In genomic region chr10:124647421-124648130, GRCh38 we compare ENCODE assay signal across 8 cellular contexts.
A peak's percentile ranks its signal among the peaks of the same experiment; 100 is the strongest.
DNase-seq lines count a peak whose midpoint lies in the region; ATAC-seq and TF ChIP-seq lines count a peak whose summit lies in the region.

No MANE protein-coding gene starts in this region.

- BruUV-seq in Panc1 (replicated peaks; lab: Mats Ljungman, UMichigan), result no TSS peak

- in situ Hi-C loops in Panc1 (cut with HindIII; ENCODE audit: low pct_unique_long_range_greater_than_20kb, low sequenced_read_pairs), result no loop called here

- intact Hi-C loops in Panc1 (cut with micrococcal nuclease; ENCODE audit: unreplicated experiment) (no loop called here), heart right ventricle (cut with DNase I) (loop anchor here in 7 of 10 donors (2.0 to 5.0 kb wide), 4 partner anchors 55 to 95 kb away; partner anchors contain the start of gene FAM53B (in 3 of the 7))

- H3K4me1 Mint-ChIP-seq in HFFc6 (ENCODE audit: low read depth), result peaks cover 36% of the 10 kb centered on the region

- ATAC-seq in Panc1 (peak; percentile 51), heart right ventricle (peak in 7 of 8 donors; percentile 25 to 76 (median 55))

- POLR2A ChIA-PET in Panc1 (lab: Charles Lee), result no interaction called here

- 0 out of 2 replicates have a peak, but pooled peaks cover 3% of the 10 kb centered on the region for H3K36me3 Mint-ChIP-seq in HFFc6 (ENCODE audit: low read depth)

- no peak overlapping the region for H3K27ac ChIP-seq in Panc1 (ENCODE audit: low read length)
- peak overlapping the region; percentile 46 to 91 (median 78) for H3K27ac ChIP-seq in heart right ventricle

- H3K36me3 ChIP-seq in Panc1 (ENCODE audit: control insufficient read depth, insufficient read depth, low read length) (no peaks in the 10 kb centered on the region), heart right ventricle (peaks cover 0 to 5% (median 0%) of the 10 kb centered on the region in 9 donors)

- no peaks in the 10 kb centered on the region; the same call in 1 of the 2 replicates for H3K27me3 Mint-ChIP-seq in HFFc6 (ENCODE audit: insufficient read depth)

- H3K4me3 Mint-ChIP-seq in HFFc6, result no peak overlapping the region

- 57 to 67% methylated on average over 9 of the region's 9 CpGs for WGBS in heart right ventricle, 2 donors

- H3K9me3 Mint-ChIP-seq in HFFc6, result no peaks in the 10 kb centered on the region

- H3K27me3 ChIP-seq in Panc1 (ENCODE audit: control insufficient read depth, insufficient read depth, low read length) (no peaks in the 10 kb centered on the region), heart right ventricle (no peaks in the 10 kb centered on the region)

- H3K4me1 ChIP-seq in Panc1 (ENCODE audit: control insufficient read depth, insufficient read depth, low read length) (peaks cover 12% of the 10 kb centered on the region), heart right ventricle (peaks cover 72 to 100% (median 99%) of the 10 kb centered on the region in 9 donors)

- H3K4me3 ChIP-seq in GM12875 (ENCODE audit: low read depth, low read length) (no peak overlapping the region), Panc1 (ENCODE audit: low read depth in 2 of 2, low read length in 2 of 2) (no peak overlapping the region), heart right ventricle (no peak overlapping the region)

- peak overlapping the region; percentile 71 for H3K27ac Mint-ChIP-seq in HFFc6

- DNase-seq in HFFc6 (peak; percentile 7), Panc1 (ENCODE audit: low read depth, low spot score) (no peak), heart right ventricle (peak; percentile 64 to 65), NCI-H187 treated with DMSO at 0.1 percent for 48 hours (lab: John Stamatoyannopoulos, UW) (no peak)
- peak; percentile 53 for DNase-seq in activated gamma-delta T cell treated with anti-CD3 and anti-CD28 coated beads, Interleukin-2, amount 50 U/mL, for 16 hours (ENCODE audit: low read depth)
- DNase-seq in stimulated activated CD4-positive, alpha-beta T cell treated with anti-CD3 and anti-CD28 coated beads, Interleukin-12 subunit alpha, Interleukin-12 subunit beta, amount 100 ng/mL, for 48 hours (ENCODE audit: low read depth in 2 of 3, low spot score in 1 of 3), result peak; percentile 49 to 60 (median 55)
- no peak for DNase-seq in effector CD8-positive, alpha-beta T cell (lab: John Stamatoyannopoulos, UW)

- CTCF ChIA-PET in Panc1 (lab: Charles Lee), result no interaction called here

- H3K9me3 ChIP-seq in Panc1 (ENCODE audit: control insufficient read depth, insufficient read depth, low read depth, low read length), result no peaks in the 10 kb centered on the region
- H3K9me3 ChIP-seq in heart right ventricle, result no peaks in the 10 kb centered on the region

- TF ChIP-seq CTCF in GM12875 (IDR thresholded peaks at IDR 0.05; ENCODE audit: borderline replicate concordance, insufficient read depth, low read depth, low read length) (peak; percentile 47; the same call in 1 of the 2 replicates), HFFc6 (IDR thresholded peaks at IDR 0.05) (peak; percentile 36), Panc1 (IDR thresholded peaks at IDR 0.05) (no peak), heart right ventricle (IDR thresholded peaks at IDR 0.05) (peak in 6 of 9 donors; percentile 16 to 52 (median 32))

Comparison
In these comparisons a context has a peak if more than half of its experiments do, and no peak if none do; other contexts are left out.
1. DNase-seq: peak in HFFc6 (single experiment), activated gamma-delta T cell treated with anti-CD3 and anti-CD28 coated beads, Interleukin-2, amount 50 U/mL, for 16 hours (single experiment), heart right ventricle (2 of 2) and stimulated activated CD4-positive, alpha-beta T cell treated with anti-CD3 and anti-CD28 coated beads, Interleukin-12 subunit alpha, Interleukin-12 subunit beta, amount 100 ng/mL, for 48 hours (3 of 3); none in Panc1 (single experiment), NCI-H187 treated with DMSO at 0.1 percent for 48 hours (single experiment) and effector CD8-positive, alpha-beta T cell (single experiment).